Comparison of ENCODE assay signal across 13 cellular contexts in the genomic region with DNA sequence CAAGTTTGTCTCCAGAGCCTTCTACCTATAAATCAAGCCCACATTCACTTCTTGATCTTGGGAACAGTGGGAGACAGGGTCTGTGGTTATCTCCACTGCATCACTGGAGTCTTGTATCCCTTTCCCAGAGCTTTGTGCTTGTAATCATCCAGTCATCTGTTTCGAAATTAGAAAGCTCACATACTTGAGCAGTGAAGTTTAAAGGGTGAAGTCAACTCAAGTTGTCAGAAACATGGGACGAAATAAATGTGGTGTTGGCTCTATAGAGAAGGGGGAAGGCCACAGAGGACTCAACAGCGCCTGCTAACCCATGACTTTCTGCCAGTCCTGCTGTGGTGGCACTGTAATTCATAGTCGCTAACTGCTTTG.
DNase-seq lines count a peak whose midpoint lies in the region; TF ChIP-seq lines count a peak whose summit lies in the region.
"Had no signal": no experiment of that assay in that cellular context is flagged by ENCODE, and none has a peak within 500 bp of the region (broad histone marks: within the 10 kb centered on the region; RNA-seq: fewer than 3 reads in every experiment).

No MANE protein-coding gene starts in this region.

- no peaks in the 10 kb centered on the region for H3K9me3 ChIP-seq in mammary epithelial cell (replicated peaks; ENCODE audit: insufficient read depth, low read length)
- no peaks in the 10 kb centered on the region for H3K9me3 ChIP-seq in tibial artery

- no peak overlapping the region for H3K4me3 ChIP-seq in mammary epithelial cell (replicated peaks in 1 of 3; ENCODE audit: insufficient read depth in 1 of 3, low read depth in 2 of 3, low read length in 3 of 3)
- H3K4me3 ChIP-seq in tibial artery: no peak overlapping the region
- H3K4me3 ChIP-seq: dorsolateral prefrontal cortex had no signal

- H3K36me3 ChIP-seq in mammary epithelial cell (ENCODE audit: insufficient read depth, low read length) (no peaks in the 10 kb centered on the region), tibial artery (peaks cover 0 to 50% (median 40%) of the 10 kb centered on the region in 3 donors)

- no peaks in the 10 kb centered on the region for H4K20me1 ChIP-seq in mammary epithelial cell (ENCODE audit: insufficient read depth, low read length)

- DNase-seq in HCEC 1CT (peak; percentile 65), mammary epithelial cell (peak; percentile 19), kidney glomerular epithelial cell (lab: John Stamatoyannopoulos, UW) (peak; percentile 91), tibial artery (no peak), GM13976 (ENCODE audit: low spot score) (no peak), NCI-H446 treated with DMSO at 0.1 percent for 48 hours (lab: John Stamatoyannopoulos, UW) (no peak), amygdala (lab: John Stamatoyannopoulos, UW) (no peak)
- DNase-seq: activated CD8-positive, alpha-beta memory T cell treated with anti-CD3 and anti-CD28 coated beads, Interleukin-2, amount 10 ng/mL, durations not matched to agents 7 days and 5 days; dorsolateral prefrontal cortex; H7; NCI-H1436 treated with DMSO at 0.1 percent for 48 hours; retina; stimulated activated CD4-positive, alpha-beta T cell treated with anti-CD3 and anti-CD28 coated beads, Interleukin-4, amount 100 ng/mL, for 24 hours had no signal

- intact Hi-C loops in mammary epithelial cell (cut with micrococcal nuclease) (no loop called here), tibial artery (cut with DNase I; ENCODE audit: low total_unique reads) (no loop called here)

- BruUV-seq in mammary epithelial cell (replicated peaks; lab: Mats Ljungman, UMichigan): no TSS peak

- H3K4me1 ChIP-seq in mammary epithelial cell (ENCODE audit: insufficient read depth, low read length) (peaks cover 7% of the 10 kb centered on the region), tibial artery (peaks cover 0 to 64% (median 25%) of the 10 kb centered on the region in 4 donors)

- H3K79me2 ChIP-seq in mammary epithelial cell (ENCODE audit: insufficient read depth, low read length): no peaks in the 10 kb centered on the region

- no peak overlapping the region for H3K9ac ChIP-seq in mammary epithelial cell (ENCODE audit: insufficient read depth, low read length)

- H2AFZ ChIP-seq in mammary epithelial cell (ENCODE audit: low read depth, low read length): no peak overlapping the region

- TF ChIP-seq CTCF in mammary epithelial cell (conservative IDR thresholded peaks at IDR 0.05 in 1 of 2, IDR thresholded peaks at IDR 0.05 in 1 of 2; ENCODE audit: extremely low read depth in 1 of 2, insufficient read depth in 1 of 2, low read depth in 1 of 2, low read length in 2 of 2) (no peak), tibial artery (IDR thresholded peaks at IDR 0.05) (no peak), GM13976 (IDR thresholded peaks at IDR 0.05; ENCODE audit: borderline replicate concordance, control extremely low read depth, extremely low read depth, insufficient read depth, missing control alignments) (no peak)

- CTCF ChIA-PET in mammary epithelial cell (lab: Charles Lee; ENCODE audit: low non-redundant PET): no interaction called here

- no peaks in the 10 kb centered on the region for H3K27me3 ChIP-seq in mammary epithelial cell (ENCODE audit: insufficient read depth, low read length)
- no peaks in the 10 kb centered on the region for H3K27me3 ChIP-seq in tibial artery
- H3K27me3 ChIP-seq: dorsolateral prefrontal cortex had no signal

- dilution Hi-C loops in mammary epithelial cell (cut with HindIII; ENCODE audit: low sequenced_read_pairs): no loop called here

- in situ Hi-C loops in mammary epithelial cell (cut with MboI; ENCODE audit: low sequenced_read_pairs in 2 of 2) (no loop called here), GM13976 (cut with MboI; ENCODE audit: low sequenced_read_pairs, unreplicated experiment) (no loop called here)

- H3K27ac ChIP-seq in mammary epithelial cell (ENCODE audit: insufficient read depth, low read depth, low read length) (no peak overlapping the region), tibial artery (peak overlapping the region; percentile 17 to 44)

- no peak overlapping the region for H3K4me2 ChIP-seq in mammary epithelial cell (ENCODE audit: insufficient read depth, low read depth, low read length)

- WGBS in mammary epithelial cell (ENCODE audit: low coverage, missing lambda C conversion rate): 96% methylated on average over 4 of the region's 4 CpGs

Comparison
In these comparisons a context has a peak if more than half of its experiments do, and no peak if none do; other contexts are left out.
1. DNase-seq: peak in HCEC 1CT (single experiment), mammary epithelial cell (single experiment) and kidney glomerular epithelial cell (single experiment); none in tibial artery (0 of 2), GM13976 (single experiment), NCI-H446 treated with DMSO at 0.1 percent for 48 hours (single experiment) and amygdala (0 of 56).